19 cellular contexts compared by ENCODE assay signal in genomic region chr1:5973771-5974170, GRCh38. TPM values are rescaled to one million over a fixed set of nuclear protein-coding genes. Genes with fewer than 3 reads are reported as not detected.
DNase-seq lines count a peak whose midpoint lies in the region; TF ChIP-seq lines count a peak whose summit lies in the region.
"Had no signal": no experiment of that assay in that cellular context is flagged by ENCODE, and none has a peak within 500 bp of the region (broad histone marks: within the 10 kb centered on the region; RNA-seq: fewer than 3 reads in every experiment).

No MANE protein-coding gene starts in this region.

- no peak overlapping the region for H3K27ac ChIP-seq in AG04450 (ENCODE audit: low read depth, low read length)
- H3K27ac ChIP-seq: coronary artery, pancreas, SJCRH30 had no signal

- TF ChIP-seq CTCF in AG04450 (IDR thresholded peaks at IDR 0.05; ENCODE audit: low read depth, low read length) (0 out of 2 replicates have a peak, but pooled peaks have one; percentile 8), choroid plexus epithelial cell (conservative IDR thresholded peaks at IDR 0.05; ENCODE audit: low read depth, low read length) (peak; percentile 60)

- POLR2A ChIA-PET in AG04450 (lab: Yijun Ruan, JAX) = interaction anchor here (0.6 kb wide), 1 partner anchor 71 kb away, joined by 3 read pairs; no protein-coding TSS in a partner anchor

- no peaks in the 10 kb centered on the region for H3K9me3 ChIP-seq in AG04450 (ENCODE audit: control insufficient read depth, insufficient read depth, low read length)
- H3K9me3 ChIP-seq: mucosa of descending colon, pancreas, SJCRH30 had no signal

- H3K36me3 ChIP-seq in H7 (replicated peaks; ENCODE audit: control insufficient read depth, insufficient read depth, low read length) = no peaks in the 10 kb centered on the region
- H3K36me3 ChIP-seq: pancreas, SJCRH30 had no signal

- no peak for DNase-seq in AG04450 (ENCODE audit: low read depth, low spot score)
- peak; percentile 63 for DNase-seq in H7
- peak; percentile 66 for DNase-seq in choroid plexus epithelial cell (ENCODE audit: low read depth)
- peak; percentile 83 for DNase-seq in midbrain (lab: John Stamatoyannopoulos, UW)
- DNase-seq in NCI-H187 (lab: John Stamatoyannopoulos, UW) = no peak
- DNase-seq in GOT3 (lab: John Stamatoyannopoulos, UW) = no peak
- no peak for DNase-seq in NCI-H1092 treated with DMSO at 0.1 percent for 48 hours (lab: John Stamatoyannopoulos, UW)
- DNase-seq in NCI-H2107 (lab: John Stamatoyannopoulos, UW) = no peak
- DNase-seq: activated CD4-positive, alpha-beta T cell treated with anti-CD3 and anti-CD28 coated beads, Interleukin-2, amount 10 ng/mL, durations not matched to agents 7 days and 5 days; activated naive CD8-positive, alpha-beta T cell treated with anti-CD3 and anti-CD28 coated beads, Interleukin-2, amount 10 ng/mL, durations not matched to agents 7 days and 5 days; activated T-cell treated with anti-CD3 and anti-CD28 coated beads, Interleukin-2, amount 50 U/mL, for 1 hour; glutamatergic neuron; Kasumi-1; mucosa of descending colon; NCI-H446 treated with DMSO at 0.1 percent for 48 hours; SJCRH30; stimulated activated naive CD4-positive, alpha-beta T cell treated with Interleukin-2 at 50 U/mL for 16 hours had no signal

- H3K4me3 ChIP-seq in AG04450 (ENCODE audit: low read depth, low read length) (no peak overlapping the region), H7 (ENCODE audit: insufficient read depth, low read depth, low read length) (no peak overlapping the region), choroid plexus epithelial cell (ENCODE audit: low read depth, low read length) (no peak overlapping the region)
- H3K4me3 ChIP-seq: coronary artery, mucosa of descending colon, pancreas, SJCRH30 had no signal

- H3K27me3 ChIP-seq in AG04450 (ENCODE audit: control insufficient read depth, insufficient read depth, low read length) (no peaks in the 10 kb centered on the region), H7 (ENCODE audit: control insufficient read depth, insufficient read depth, low read length) (no peaks in the 10 kb centered on the region)
- H3K27me3 ChIP-seq: pancreas, SJCRH30 had no signal

- CTCF ChIA-PET in AG04450 (lab: Charles Lee) = interaction anchor here (1.6 to 7.5 kb wide), 2 partner anchors 60 to 465 kb away, joined by 4 to 122 read pairs; no protein-coding TSS in a partner anchor

RNA-seq across cellular contexts. Expression of gene NPHP4, which starts 18.5 kb away (rescaled TPM):
- 1.6 and 1.9 TPM in 2 replicates for polyA plus RNA-seq in AG04450 (2011; rRNA removed)
- 3.2 and 4.8 TPM in 2 replicates for polyA minus RNA-seq in AG04450 (2011; rRNA and poly(A)+ RNA removed)
- 22.1 and 22.2 TPM in 2 replicates for total RNA-seq in H7 (2014; rRNA removed; shearing (Covaris generic))

Comparison
In these comparisons a context has a peak if more than half of its experiments do, and no peak if none do; other contexts are left out.
1. DNase-seq: peak in H7 (single experiment), choroid plexus epithelial cell (single experiment) and midbrain (single experiment); none in AG04450 (single experiment), NCI-H187 (0 of 2), GOT3 (single experiment), NCI-H1092 treated with DMSO at 0.1 percent for 48 hours (single experiment) and NCI-H2107 (single experiment).